ENCODE assay signal across 14 cellular contexts in genomic region chr17:56471661-56472060, GRCh38.
DNase-seq lines count a peak whose midpoint lies in the region; TF ChIP-seq lines count a peak whose summit lies in the region.
"Had no signal": no experiment of that assay in that cellular context is flagged by ENCODE, and none has a peak within 500 bp of the region (broad histone marks: within the 10 kb centered on the region; RNA-seq: fewer than 3 reads in every experiment).

No MANE protein-coding gene starts in this region.

- H3K4me1 ChIP-seq in prostate gland (replicated peaks) (no peaks in the 10 kb centered on the region), esophagus squamous epithelium (no peaks in the 10 kb centered on the region)
- no peaks in the 10 kb centered on the region for H3K4me1 ChIP-seq in CD4-positive, alpha-beta memory T cell (ENCODE audit: insufficient read depth, low read length)
- H3K4me1 ChIP-seq: HAP-1 had no signal

- H3K4me3 ChIP-seq in AG10803 (ENCODE audit: low read length) = no peak overlapping the region
- H3K4me3 ChIP-seq in prostate gland = no peak overlapping the region
- no peak overlapping the region for H3K4me3 ChIP-seq in esophagus squamous epithelium
- no peak overlapping the region for H3K4me3 ChIP-seq in CD4-positive, alpha-beta memory T cell (ENCODE audit: low read length in 2 of 2)
- H3K4me3 ChIP-seq: GM23248, HAP-1, K562 had no signal

- no peaks in the 10 kb centered on the region for H3K36me3 ChIP-seq in prostate gland
- no peaks in the 10 kb centered on the region for H3K36me3 ChIP-seq in esophagus squamous epithelium
- H3K36me3 ChIP-seq in CD4-positive, alpha-beta memory T cell (ENCODE audit: insufficient read depth, low read length) = no peaks in the 10 kb centered on the region
- H3K36me3 ChIP-seq: HAP-1 had no signal

- H3K27ac ChIP-seq in prostate gland (no peak overlapping the region), esophagus squamous epithelium (no peak overlapping the region)
- no peak overlapping the region for H3K27ac ChIP-seq in CD4-positive, alpha-beta memory T cell (ENCODE audit: low read depth, low read length)
- H3K27ac ChIP-seq: C4-2B, GM23248, HL-60 had no signal

- CTCF ChIA-PET in CD4-positive, alpha-beta memory T cell (lab: Charles Lee; ENCODE audit: partially characterized antibody) = no interaction called here

- no peaks in the 10 kb centered on the region for H3K27me3 ChIP-seq in prostate gland (replicated peaks; ENCODE audit: insufficient read depth)
- H3K27me3 ChIP-seq in esophagus squamous epithelium = no peaks in the 10 kb centered on the region
- H3K27me3 ChIP-seq in CD4-positive, alpha-beta memory T cell (ENCODE audit: insufficient read depth, low read length) = no peaks in the 10 kb centered on the region

- DNase-seq in AG10803 (ENCODE audit: low read depth) (peak; percentile 31), HCEC 1CT (peak; percentile 9), amniotic epithelial cell (ENCODE audit: low read depth) (peak; percentile 94), prostate gland (ENCODE audit: low spot score) (no peak), esophagus squamous epithelium (lab: John Stamatoyannopoulos, UW) (no peak)
- DNase-seq in CD4-positive, alpha-beta memory T cell = no peak
- DNase-seq: AML-193; CD4-positive, alpha-beta T cell; DMS79 treated with DMSO at 0.1 percent for 48 hours; GM23248 had no signal

- no peak overlapping the region for H3K4me3 Mint-ChIP-seq in CD4-positive, alpha-beta memory T cell
- H3K4me3 Mint-ChIP-seq: CD4-positive, alpha-beta T cell had no signal

- H3K4me1 Mint-ChIP-seq in CD4-positive, alpha-beta memory T cell = peaks cover 0 to 8% (median 6%) of the 10 kb centered on the region in 4 donors

- H3K9me3 ChIP-seq in prostate gland = no peaks in the 10 kb centered on the region
- H3K9me3 ChIP-seq in esophagus squamous epithelium = peaks cover 0 to 5% (median 0%) of the 10 kb centered on the region in 3 donors
- peaks cover 0 to 5% of the 10 kb centered on the region in 2 donors for H3K9me3 ChIP-seq in CD4-positive, alpha-beta memory T cell (ENCODE audit: control insufficient read depth in 1 of 2, low read length in 2 of 2)
- H3K9me3 ChIP-seq: HAP-1 had no signal

- TF ChIP-seq CTCF in AG10803 (conservative IDR thresholded peaks at IDR 0.05; ENCODE audit: low read length) (no peak), prostate gland (IDR thresholded peaks at IDR 0.05) (no peak), esophagus squamous epithelium (IDR thresholded peaks at IDR 0.05) (no peak)

- peaks cover 0 to 12% (median 8%) of the 10 kb centered on the region in 8 donors for H3K9me3 Mint-ChIP-seq in CD4-positive, alpha-beta memory T cell

- WGBS in prostate gland = 98% methylated on average over 3 of the region's 3 CpGs
- WGBS in esophagus squamous epithelium, 2 donors = 74 to 76% methylated on average over 3 of the region's 3 CpGs

- intact Hi-C loops in prostate gland (cut with DNase I) = loop anchor here (10.0 kb wide), 2 partner anchors 347 to 627 kb away; no protein-coding TSS in a partner anchor
- intact Hi-C loops in esophagus squamous epithelium (cut with DNase I) = no loop called here
- intact Hi-C loops in CD4-positive, alpha-beta memory T cell (cut with micrococcal nuclease) = no loop called here

- H3K27me3 Mint-ChIP-seq in CD4-positive, alpha-beta memory T cell = peaks cover 3 to 8% of the 10 kb centered on the region in 2 donors
- H3K27me3 Mint-ChIP-seq: CD4-positive, alpha-beta T cell had no signal

- no peaks in the 10 kb centered on the region for H3K36me3 Mint-ChIP-seq in CD4-positive, alpha-beta memory T cell

- POLR2A ChIA-PET in CD4-positive, alpha-beta memory T cell (lab: Charles Lee; ENCODE audit: partially characterized antibody) = no interaction called here

- H3K27ac Mint-ChIP-seq in CD4-positive, alpha-beta memory T cell = no peak overlapping the region
- H3K27ac Mint-ChIP-seq: CD4-positive, alpha-beta T cell had no signal

- TF ChIP-seq POLR2A in prostate gland (IDR thresholded peaks at IDR 0.05) (no peak), esophagus squamous epithelium (IDR thresholded peaks at IDR 0.05) (no peak)

Comparison
In these comparisons a context has a peak if more than half of its experiments do, and no peak if none do; other contexts are left out.
1. DNase-seq: peak in AG10803 (single experiment), HCEC 1CT (single experiment) and amniotic epithelial cell (single experiment); none in prostate gland (single experiment), esophagus squamous epithelium (single experiment) and CD4-positive, alpha-beta memory T cell (0 of 5).